9 cellular contexts compared by ENCODE assay signal in the genomic region with DNA sequence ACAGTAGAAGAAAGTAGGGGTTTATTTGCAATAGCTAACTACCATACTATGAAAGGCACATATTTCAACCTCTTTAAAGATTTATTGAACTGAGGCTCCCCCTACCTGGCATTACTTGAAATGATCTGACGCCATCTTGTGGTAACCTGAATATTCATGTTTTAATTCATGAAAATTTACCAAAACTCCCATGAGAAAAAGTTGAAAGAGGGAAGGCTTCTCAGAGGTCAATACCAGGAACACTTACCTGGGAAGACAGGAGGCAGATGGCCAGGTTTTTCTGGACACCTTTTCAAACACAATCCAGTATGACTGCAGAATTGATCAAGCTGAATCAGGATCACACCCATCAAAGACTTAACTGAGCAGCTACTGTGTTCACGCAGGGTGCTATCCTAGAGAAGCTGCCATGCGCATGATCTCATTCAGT. TPM values are rescaled to one million over a fixed set of nuclear protein-coding genes. Genes with fewer than 3 reads are reported as not detected.
A peak's percentile ranks its signal among the peaks of the same experiment; 100 is the strongest.
DNase-seq lines count a peak whose midpoint lies in the region; ATAC-seq, FAIRE-seq and TF ChIP-seq lines count a peak whose summit lies in the region.
"Had no signal": no experiment of that assay in that cellular context is flagged by ENCODE, and none has a peak within 500 bp of the region (broad histone marks: within the 10 kb centered on the region; RNA-seq: fewer than 3 reads in every experiment).

No MANE protein-coding gene starts in this region.

- no peak overlapping the region for H3K27ac ChIP-seq in heart right ventricle
- H3K27ac ChIP-seq in right cardiac atrium (ENCODE audit: low read length) = no peak overlapping the region
- H3K27ac ChIP-seq in HepG2 (ENCODE audit: extremely low read length, insufficient read depth, low read length) = no peak overlapping the region

- peaks cover 9% of the 10 kb centered on the region for H3K79me2 ChIP-seq in HepG2 (ENCODE audit: insufficient read depth, low read length)

- no peaks in the 10 kb centered on the region for H3K9me3 ChIP-seq in heart right ventricle
- H3K9me3 ChIP-seq in right cardiac atrium (ENCODE audit: control insufficient read depth, low read length) = no peaks in the 10 kb centered on the region
- no peaks in the 10 kb centered on the region for H3K9me3 ChIP-seq in HepG2 (ENCODE audit: low read length)

- H3K4me3 ChIP-seq in heart right ventricle (no peak overlapping the region), right cardiac atrium (ENCODE audit: low read length) (no peak overlapping the region), astrocyte of the spinal cord (ENCODE audit: low read depth, low read length) (no peak overlapping the region), HepG2 (replicated peaks in 1 of 3; ENCODE audit: insufficient read depth in 1 of 3, low read depth in 2 of 3, low read length in 3 of 3) (no peak overlapping the region)

- POLR2A ChIA-PET in HepG2 (lab: Yijun Ruan, JAX) = interaction anchor here (1.8 kb wide), 1 partner anchor 9 kb away, joined by 5 read pairs; the partner anchor contains the start of gene PRELID2

- ATAC-seq in heart right ventricle = peak in 1 of 8 donors; percentile 41
- ATAC-seq in right cardiac atrium = no peak
- peak; percentile 82 for ATAC-seq in HG02759 (IDR thresholded peaks at IDR 0.05; ENCODE audit: unreplicated experiment)
- peak; percentile 66 for ATAC-seq in HepG2

- CTCF ChIA-PET in HepG2 (lab: Yijun Ruan, JAX; ENCODE audit: low intra/inter-chr PET ratio, low total read pairs) = interaction anchor here (1.3 to 2.8 kb wide), 6 partner anchors 62 to 224 kb away, joined by 3 to 25 read pairs (median 6); no protein-coding TSS in a partner anchor

- peak; percentile 33; the same call in 1 of the 2 replicates for TF ChIP-seq RAD21 in HepG2 (CRISPR knock-in tag; IDR thresholded peaks at IDR 0.05)

- no peak overlapping the region for H3K9ac ChIP-seq in HepG2 (ENCODE audit: insufficient read depth, low read depth, low read length)

- peaks cover 0 to 14% (median 10%) of the 10 kb centered on the region in 9 donors for H3K4me1 ChIP-seq in heart right ventricle
- no peaks in the 10 kb centered on the region for H3K4me1 ChIP-seq in right cardiac atrium (ENCODE audit: control insufficient read depth, insufficient read depth, low read length)
- peaks cover 25% of the 10 kb centered on the region for H3K4me1 ChIP-seq in HepG2 (ENCODE audit: insufficient read depth, low read length)

- BruUV-seq in HepG2 (replicated peaks; lab: Mats Ljungman, UMichigan) = no TSS peak

- 67 to 68% methylated on average over 3 of the region's 3 CpGs for WGBS in heart right ventricle, 2 donors
- WGBS in right cardiac atrium = 63% methylated on average over 3 of the region's 3 CpGs
- WGBS in HepG2 (ENCODE audit: low lambda C conversion rate) = 67% methylated on average over 3 of the region's 3 CpGs

- no peak for TF ChIP-seq POLR2A in HepG2 (IDR thresholded peaks at IDR 0.05; ENCODE audit: insufficient read depth in 1 of 2, low read depth in 2 of 2, low read length in 2 of 2)

- H3K36me3 ChIP-seq in heart right ventricle (no peaks in the 10 kb centered on the region), HepG2 (replicated peaks in 1 of 2; ENCODE audit: control insufficient read depth in 1 of 2, insufficient read depth in 2 of 2, low read length in 2 of 2) (no peaks in the 10 kb centered on the region)

- in situ Hi-C loops in astrocyte of the spinal cord (cut with HindIII; ENCODE audit: low sequenced_read_pairs) = no loop called here
- in situ Hi-C loops in HepG2 (cut with HindIII; ENCODE audit: extremely low pct_ligation_motif_present, low pct_unique_long_range_greater_than_20kb) = loop anchor here (5.0 kb wide), 1 partner anchor 123 kb away; no protein-coding TSS in a partner anchor

- no peak overlapping the region for H3K4me2 ChIP-seq in HepG2 (ENCODE audit: low read depth, low read length)

- H3K27me3 ChIP-seq in heart right ventricle (no peaks in the 10 kb centered on the region), right cardiac atrium (ENCODE audit: control insufficient read depth, insufficient read depth) (no peaks in the 10 kb centered on the region), HepG2 (ENCODE audit: control insufficient read depth in 1 of 2, insufficient read depth in 2 of 2, low read length in 2 of 2) (no peaks in the 10 kb centered on the region)

- no peaks in the 10 kb centered on the region; the same call in 1 of the 2 replicates for H4K20me1 ChIP-seq in HepG2 (ENCODE audit: insufficient read depth, low read length)

- TF ChIP-seq EP300 in HepG2 (IDR thresholded peaks at IDR 0.05; ENCODE audit: low read depth in 2 of 2, low read length in 2 of 2) = no peak
- TF ChIP-seq EP300 in HepG2 (CRISPR knock-in tag; IDR thresholded peaks at IDR 0.05; ENCODE audit: borderline replicate concordance) = no peak

- no peak for DNase-seq in heart right ventricle
- no peak for DNase-seq in right cardiac atrium
- peak; percentile 42 for DNase-seq in NCI-H345 (lab: John Stamatoyannopoulos, UW)
- DNase-seq in astrocyte of the spinal cord (ENCODE audit: low read depth, low spot score) = peak; percentile 68
- peak; percentile 61 for DNase-seq in HepG2 (ENCODE audit: low spot score)
- no peak for DNase-seq in NK-92 (lab: John Stamatoyannopoulos, UW; ENCODE audit: unreplicated experiment)
- DNase-seq in amygdala (lab: John Stamatoyannopoulos, UW) = no peak

- H2AFZ ChIP-seq in HepG2 (ENCODE audit: low read length) = no peak overlapping the region

- no peak for FAIRE-seq in HepG2 (lab: Jason Lieb, UNC)

- TF ChIP-seq CTCF in heart right ventricle (IDR thresholded peaks at IDR 0.05) (peak; percentile 29 to 91 (median 80)), astrocyte of the spinal cord (IDR thresholded peaks at IDR 0.05; ENCODE audit: low read depth, low read length) (peak; percentile 63), HepG2 (CRISPR knock-in tag; IDR thresholded peaks at IDR 0.05) (peak; percentile 72)

- intact Hi-C loops in heart right ventricle (cut with DNase I) = loop anchor here in 9 of 10 donors (5.0 to 10.0 kb wide), 6 partner anchors 128 to 1621 kb away; no protein-coding TSS in a partner anchor
- intact Hi-C loops in right cardiac atrium (cut with DNase I) = loop anchor here in 2 of 4 donors (10.0 kb wide), 1 partner anchor 141 kb away; no protein-coding TSS in a partner anchor
- intact Hi-C loops in HepG2 (cut with micrococcal nuclease; ENCODE audit: unreplicated experiment) = loop anchor here (1.0 to 5.0 kb wide), 4 partner anchors 63 to 1623 kb away; no protein-coding TSS in a partner anchor

RNA-seq across cellular contexts. Expression of gene PRELID2, which starts 9.4 kb away (rescaled TPM):
- total RNA-seq in heart right ventricle = 10 to 100 TPM in 8 of 10 donors, 1 to 10 TPM in 2; 6.8 to 83.7 (median 13.7) TPM
- polyA plus RNA-seq in heart right ventricle = 1 to 10 TPM; 1.2 to 7.2 TPM
- 10 to 100 TPM; 39.1 to 85.4 (median 44.8) TPM for total RNA-seq in right cardiac atrium
- polyA plus RNA-seq in right cardiac atrium = 4.3 TPM
- total RNA-seq in HepG2 (2016; rRNA removed; fragmentation: Illumina TruSeq; extraction: Trizol) = 20.3 and 22.9 TPM in 2 replicates
- total RNA-seq in HepG2 (2016; cell fraction: cytosol; rRNA removed; fragmentation: Illumina TruSeq; extraction: Trizol; ENCODE audit: low read depth) = 101 and 103 TPM in 2 replicates
- total RNA-seq in HepG2 (2016; cell fraction: insoluble cytoplasmic fraction; rRNA removed; fragmentation: Illumina TruSeq; extraction: Trizol) = 17.7 and 21.8 TPM in 2 replicates
- 46.4 and 49.5 TPM in 2 replicates for total RNA-seq in HepG2 (2016; cell fraction: membrane; rRNA removed; fragmentation: Illumina TruSeq; extraction: Trizol)
- total RNA-seq in HepG2 (2016; cell fraction: nucleus; rRNA removed; fragmentation: Illumina TruSeq; extraction: Trizol) = 24.4 and 25.3 TPM in 2 replicates
- polyA plus RNA-seq in HepG2 (2011; rRNA removed) = 7.7 and 10.0 TPM in 2 replicates
- polyA plus RNA-seq in HepG2 (2011; cell fraction: cytosol; rRNA removed) = 5.8 and 6.4 TPM in 2 replicates
- polyA plus RNA-seq in HepG2 (2011; cell fraction: nucleus; rRNA removed) = 4.7 and 6.6 TPM in 2 replicates
- polyA plus RNA-seq in HepG2 (2012) = 7.9 and 14.2 TPM in 2 replicates
- polyA plus RNA-seq in HepG2 (2016; cell fraction: cytosol; fragmentation: Illumina TruSeq; extraction: Trizol; ENCODE audit: low read depth) = 27.3 and 41.2 TPM in 2 replicates
- polyA plus RNA-seq in HepG2 (2016; cell fraction: insoluble cytoplasmic fraction; fragmentation: Illumina TruSeq; extraction: Trizol; ENCODE audit: low read depth) = 12.7 and 13.8 TPM in 2 replicates
- 23.3 and 27.7 TPM in 2 replicates for polyA plus RNA-seq in HepG2 (2016; cell fraction: membrane; fragmentation: Illumina TruSeq; extraction: Trizol; ENCODE audit: low read depth)
- polyA plus RNA-seq in HepG2 (2016; cell fraction: nucleus; fragmentation: Illumina TruSeq; extraction: Trizol; ENCODE audit: insufficient read depth, low read depth) = 8.8 and 9.8 TPM in 2 replicates
- polyA minus RNA-seq in HepG2 (2011; rRNA and poly(A)+ RNA removed; ENCODE audit: low replicate concordance) = 6.9 and 13.0 TPM in 2 replicates
- polyA minus RNA-seq in HepG2 (2011; cell fraction: cytosol; rRNA and poly(A)+ RNA removed) = 10.9 and 14.5 TPM in 2 replicates
- polyA minus RNA-seq in HepG2 (2011; cell fraction: nucleus; rRNA and poly(A)+ RNA removed) = 89.4 and 91.3 TPM in 2 replicates

RNA-seq across cellular contexts. Expression of gene GRXCR2, which starts 47.0 kb away (rescaled TPM):
- 10 to 100 TPM in 2 of 10 donors, 1 to 10 TPM in 3, under 1 TPM in 4, not detected in 1; 0.60 to 15.1 (median 1.5) TPM for total RNA-seq in heart right ventricle
- polyA plus RNA-seq in heart right ventricle = 1 to 10 TPM in 1 of 2 donors, not detected in 1; 1.9 TPM
- 10 to 100 TPM in 1 of 4 donors, 1 to 10 TPM in 3; 2.3 to 16.0 (median 5.4) TPM for total RNA-seq in right cardiac atrium
- polyA plus RNA-seq in right cardiac atrium = 1.1 TPM
- total RNA-seq in HepG2 (2016; rRNA removed; fragmentation: Illumina TruSeq; extraction: Trizol) = not detected in 2 replicates
- total RNA-seq in HepG2 (2016; cell fraction: cytosol; rRNA removed; fragmentation: Illumina TruSeq; extraction: Trizol; ENCODE audit: low read depth) = not detected in 2 replicates
- total RNA-seq in HepG2 (2016; cell fraction: insoluble cytoplasmic fraction; rRNA removed; fragmentation: Illumina TruSeq; extraction: Trizol) = not detected in 2 replicates
- total RNA-seq in HepG2 (2016; cell fraction: membrane; rRNA removed; fragmentation: Illumina TruSeq; extraction: Trizol) = not detected in 2 replicates
- not detected in 2 replicates for total RNA-seq in HepG2 (2016; cell fraction: nucleus; rRNA removed; fragmentation: Illumina TruSeq; extraction: Trizol)
- not detected in 2 replicates for polyA plus RNA-seq in HepG2 (2011; rRNA removed)
- polyA plus RNA-seq in HepG2 (2011; cell fraction: cytosol; rRNA removed) = not detected in 2 replicates
- not detected in 2 replicates for polyA plus RNA-seq in HepG2 (2011; cell fraction: nucleus; rRNA removed)
- polyA plus RNA-seq in HepG2 (2012) = not detected in 2 replicates
- polyA plus RNA-seq in HepG2 (2016; cell fraction: cytosol; fragmentation: Illumina TruSeq; extraction: Trizol; ENCODE audit: low read depth) = not detected in 2 replicates
- not detected in 2 replicates for polyA plus RNA-seq in HepG2 (2016; cell fraction: insoluble cytoplasmic fraction; fragmentation: Illumina TruSeq; extraction: Trizol; ENCODE audit: low read depth)
- not detected in 2 replicates for polyA plus RNA-seq in HepG2 (2016; cell fraction: membrane; fragmentation: Illumina TruSeq; extraction: Trizol; ENCODE audit: low read depth)
- not detected in 2 replicates for polyA plus RNA-seq in HepG2 (2016; cell fraction: nucleus; fragmentation: Illumina TruSeq; extraction: Trizol; ENCODE audit: insufficient read depth, low read depth)
- polyA minus RNA-seq in HepG2 (2011; rRNA and poly(A)+ RNA removed; ENCODE audit: low replicate concordance) = not detected in 2 replicates
- not detected in 2 replicates for polyA minus RNA-seq in HepG2 (2011; cell fraction: cytosol; rRNA and poly(A)+ RNA removed)
- polyA minus RNA-seq in HepG2 (2011; cell fraction: nucleus; rRNA and poly(A)+ RNA removed) = not detected in 2 replicates
- total RNA-seq: subcutaneous adipose tissue had no signal

Comparison
In these comparisons a context has a peak if more than half of its experiments do, and no peak if none do; other contexts are left out.
1. ATAC-seq: peak in HG02759 (single experiment) and HepG2 (single experiment); none in right cardiac atrium (0 of 2).
2. DNase-seq: peak in NCI-H345 (single experiment), astrocyte of the spinal cord (single experiment) and HepG2 (single experiment); none in heart right ventricle (0 of 2), right cardiac atrium (0 of 3), NK-92 (single experiment) and amygdala (0 of 56).
3. Peak in every context shown above with its lines, with median percentiles within 50 percentile points of each other: CTCF ChIP-seq.